ENCODE assay signal across 1 cellular context in the genomic region with DNA sequence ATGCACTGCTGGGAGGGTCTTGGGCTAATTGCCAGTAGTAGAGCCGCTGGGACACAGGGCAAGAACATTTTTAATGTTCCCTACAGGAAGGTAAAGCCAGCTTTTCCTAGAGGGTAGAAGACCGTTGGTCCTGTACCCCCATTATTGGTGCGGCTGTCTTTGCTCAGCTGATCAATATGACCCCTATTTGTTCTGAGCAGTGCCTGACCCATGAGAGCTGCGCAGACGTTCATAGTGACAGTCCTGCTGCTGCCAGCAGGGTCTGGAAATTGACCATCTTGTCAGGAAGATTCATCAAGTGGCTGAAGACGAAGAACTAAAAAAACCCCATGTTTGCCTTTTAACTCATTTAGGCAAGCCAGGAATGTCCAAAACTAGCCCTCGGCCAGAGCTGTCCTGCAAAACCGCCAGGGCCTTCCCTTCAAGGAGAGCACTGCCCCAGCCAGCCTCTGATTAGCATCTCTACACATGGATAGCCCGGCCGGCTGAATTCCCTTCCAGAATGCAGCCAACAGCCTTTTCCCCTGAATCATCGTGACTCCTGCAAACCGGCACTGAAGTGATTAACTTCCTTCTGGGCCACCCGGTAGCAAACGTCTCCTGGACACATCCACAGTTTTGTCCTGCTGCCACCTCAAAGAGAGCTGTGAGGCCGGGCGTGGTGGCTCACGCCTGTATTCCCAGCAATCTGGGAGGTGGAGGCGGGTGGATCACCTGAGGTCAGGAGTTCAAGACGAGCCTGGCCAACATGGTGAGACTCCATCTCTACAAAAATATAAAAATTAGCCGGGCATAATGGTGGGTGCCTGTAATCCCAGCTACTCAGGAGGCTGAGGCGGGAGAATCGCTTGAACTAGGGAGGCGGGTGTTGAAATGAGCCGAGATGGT.
TF ChIP-seq lines count a peak whose summit lies in the region.

No MANE protein-coding gene starts in this region.

TF ChIP-seq in K562, 482 proteins besides CTCF, POLR2A, EP300 and RAD21 (continued from another document and continues in another):
- TF ChIP-seq TGIF2 (CRISPR knock-in tag; IDR thresholded peaks at IDR 0.05) (no peak), CBX8 (IDR thresholded peaks at IDR 0.05; ENCODE audit: borderline replicate concordance, extremely low read depth, low read depth, low read length, poor library complexity, severe bottlenecking) (no peak), PHF8 (IDR thresholded peaks at IDR 0.05; ENCODE audit: borderline replicate concordance, low read length) (peak; percentile 39; the same call in 1 of the 2 replicates), TSC22D4 (tag; IDR thresholded peaks at IDR 0.05) (no peak), ZKSCAN3 (CRISPR knock-in tag; IDR thresholded peaks at IDR 0.05) (no peak), ZNF41 (CRISPR knock-in tag; conservative IDR thresholded peaks at IDR 0.05) (peak; percentile 38; the same call in 1 of the 2 replicates), MTA3 (IDR thresholded peaks at IDR 0.05; ENCODE audit: borderline replicate concordance) (peak; percentile 82; the same call in 1 of the 2 replicates), ZFP30 (CRISPR knock-in tag; IDR thresholded peaks at IDR 0.05; ENCODE audit: borderline replicate concordance) (no peak), ZNF316 (IDR thresholded peaks at IDR 0.05) (peak; percentile 98), POLR3G (IDR thresholded peaks at IDR 0.05; ENCODE audit: extremely low read depth, insufficient read length, insufficient replicate concordance) (no peak), HDAC3 (IDR thresholded peaks at IDR 0.05; ENCODE audit: borderline replicate concordance, partially characterized antibody) (peak; percentile 27), SMAD1 (IDR thresholded peaks at IDR 0.05; ENCODE audit: low read depth, low read length, partially characterized antibody) (peak; percentile 53), TEAD2 (tag; IDR thresholded peaks at IDR 0.05) (no peak; the same call in 1 of the 2 replicates), SUPT5H (IDR thresholded peaks at IDR 0.05) (peak; percentile 74), SMARCE1 (IDR thresholded peaks at IDR 0.05) (peak; percentile 88), BRD4 (IDR thresholded peaks at IDR 0.05) (peak; percentile 70; the same call in 1 of the 2 replicates), CCNT2 (IDR thresholded peaks at IDR 0.05; ENCODE audit: borderline replicate concordance, extremely low read depth, insufficient read length, low read depth, low read length) (no peak), ZNF217 (CRISPR knock-in tag; IDR thresholded peaks at IDR 0.05) (no peak), ZNF324 (CRISPR knock-in tag; IDR thresholded peaks at IDR 0.05) (no peak), TBL1XR1 (IDR thresholded peaks at IDR 0.05; ENCODE audit: low read length in 2 of 2) (peak in 1 of 2 experiments; percentile 49; a peak in 1 of 4 replicates), ELF1 (tag; IDR thresholded peaks at IDR 0.05) (no peak), ZNF780A (CRISPR knock-in tag; IDR thresholded peaks at IDR 0.05) (no peak), GATAD2A (IDR thresholded peaks at IDR 0.05) (peak; percentile 81; the same call in 1 of the 2 replicates), GTF2E2 (tag; IDR thresholded peaks at IDR 0.05) (no peak), PTRF (tag; IDR thresholded peaks at IDR 0.05) (peak; percentile 29; the same call in 1 of the 2 replicates), ZNF707 (CRISPR knock-in tag; conservative IDR thresholded peaks at IDR 0.05) (no peak), MIER1 (IDR thresholded peaks at IDR 0.05; ENCODE audit: low read depth) (no peak), COPS2 (conservative IDR thresholded peaks at IDR 0.05) (no peak), YBX1 (IDR thresholded peaks at IDR 0.05) (no peak), FOXK1 (CRISPR knock-in tag; IDR thresholded peaks at IDR 0.05; ENCODE audit: borderline replicate concordance) (no peak), ZNF696 (CRISPR knock-in tag; conservative IDR thresholded peaks at IDR 0.05) (no peak), RBBP5 (IDR thresholded peaks at IDR 0.05; ENCODE audit: borderline replicate concordance, insufficient read depth, low read length, poor library complexity, severe bottlenecking) (no peak), ZNF76 (CRISPR knock-in tag; IDR thresholded peaks at IDR 0.05; ENCODE audit: borderline replicate concordance) (0 out of 2 replicates have a peak, but pooled peaks have one; percentile 47), KDM4B (IDR thresholded peaks at IDR 0.05; ENCODE audit: borderline replicate concordance in 2 of 2, low read depth in 1 of 2) (no peak), NRF1 (conservative IDR thresholded peaks at IDR 0.05 in 1 of 2, IDR thresholded peaks at IDR 0.05 in 1 of 2) (peak; percentile 36 to 61), ZNF584 (CRISPR knock-in tag; IDR thresholded peaks at IDR 0.05; ENCODE audit: low read depth) (no peak; the same call in 1 of the 2 replicates), MAFG (tag; conservative IDR thresholded peaks at IDR 0.05) (peak; percentile 95), RBM39 (optimal IDR thresholded peaks at IDR 0.05; ENCODE audit: low read depth, low read length) (no peak), PPARD (CRISPR knock-in tag; IDR thresholded peaks at IDR 0.05) (no peak), CSDE1 (IDR thresholded peaks at IDR 0.05) (no peak), FOS (IDR thresholded peaks at IDR 0.05; ENCODE audit: extremely low read depth, insufficient read length) (no peak), HMG20B (CRISPR knock-in tag; IDR thresholded peaks at IDR 0.05) (no peak)
- TF ChIP-seq, protein P1, sequence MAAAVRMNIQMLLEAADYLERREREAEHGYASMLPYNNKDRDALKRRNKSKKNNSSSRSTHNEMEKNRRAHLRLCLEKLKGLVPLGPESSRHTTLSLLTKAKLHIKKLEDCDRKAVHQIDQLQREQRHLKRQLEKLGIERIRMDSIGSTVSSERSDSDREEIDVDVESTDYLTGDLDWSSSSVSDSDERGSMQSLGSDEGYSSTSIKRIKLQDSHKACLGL (CRISPR knock-in tag; IDR thresholded peaks at IDR 0.05; ENCODE audit: borderline replicate concordance, poor library complexity, severe bottlenecking) = no peak
- TF ChIP-seq, protein P2, sequence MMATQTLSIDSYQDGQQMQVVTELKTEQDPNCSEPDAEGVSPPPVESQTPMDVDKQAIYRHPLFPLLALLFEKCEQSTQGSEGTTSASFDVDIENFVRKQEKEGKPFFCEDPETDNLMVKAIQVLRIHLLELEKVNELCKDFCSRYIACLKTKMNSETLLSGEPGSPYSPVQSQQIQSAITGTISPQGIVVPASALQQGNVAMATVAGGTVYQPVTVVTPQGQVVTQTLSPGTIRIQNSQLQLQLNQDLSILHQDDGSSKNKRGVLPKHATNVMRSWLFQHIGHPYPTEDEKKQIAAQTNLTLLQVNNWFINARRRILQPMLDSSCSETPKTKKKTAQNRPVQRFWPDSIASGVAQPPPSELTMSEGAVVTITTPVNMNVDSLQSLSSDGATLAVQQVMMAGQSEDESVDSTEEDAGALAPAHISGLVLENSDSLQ (IDR thresholded peaks at IDR 0.05) = peak; percentile 57
- TF ChIP-seq, protein P3, sequence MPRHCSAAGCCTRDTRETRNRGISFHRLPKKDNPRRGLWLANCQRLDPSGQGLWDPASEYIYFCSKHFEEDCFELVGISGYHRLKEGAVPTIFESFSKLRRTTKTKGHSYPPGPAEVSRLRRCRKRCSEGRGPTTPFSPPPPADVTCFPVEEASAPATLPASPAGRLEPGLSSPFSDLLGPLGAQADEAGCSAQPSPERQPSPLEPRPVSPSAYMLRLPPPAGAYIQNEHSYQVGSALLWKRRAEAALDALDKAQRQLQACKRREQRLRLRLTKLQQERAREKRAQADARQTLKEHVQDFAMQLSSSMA (CRISPR knock-in tag; IDR thresholded peaks at IDR 0.05) = no peak
- TF ChIP-seq, protein P4, sequence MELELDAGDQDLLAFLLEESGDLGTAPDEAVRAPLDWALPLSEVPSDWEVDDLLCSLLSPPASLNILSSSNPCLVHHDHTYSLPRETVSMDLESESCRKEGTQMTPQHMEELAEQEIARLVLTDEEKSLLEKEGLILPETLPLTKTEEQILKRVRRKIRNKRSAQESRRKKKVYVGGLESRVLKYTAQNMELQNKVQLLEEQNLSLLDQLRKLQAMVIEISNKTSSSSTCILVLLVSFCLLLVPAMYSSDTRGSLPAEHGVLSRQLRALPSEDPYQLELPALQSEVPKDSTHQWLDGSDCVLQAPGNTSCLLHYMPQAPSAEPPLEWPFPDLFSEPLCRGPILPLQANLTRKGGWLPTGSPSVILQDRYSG (tag; conservative IDR thresholded peaks at IDR 0.05; ENCODE audit: low read depth) = peak; percentile 69
- TF ChIP-seq, protein P5, sequence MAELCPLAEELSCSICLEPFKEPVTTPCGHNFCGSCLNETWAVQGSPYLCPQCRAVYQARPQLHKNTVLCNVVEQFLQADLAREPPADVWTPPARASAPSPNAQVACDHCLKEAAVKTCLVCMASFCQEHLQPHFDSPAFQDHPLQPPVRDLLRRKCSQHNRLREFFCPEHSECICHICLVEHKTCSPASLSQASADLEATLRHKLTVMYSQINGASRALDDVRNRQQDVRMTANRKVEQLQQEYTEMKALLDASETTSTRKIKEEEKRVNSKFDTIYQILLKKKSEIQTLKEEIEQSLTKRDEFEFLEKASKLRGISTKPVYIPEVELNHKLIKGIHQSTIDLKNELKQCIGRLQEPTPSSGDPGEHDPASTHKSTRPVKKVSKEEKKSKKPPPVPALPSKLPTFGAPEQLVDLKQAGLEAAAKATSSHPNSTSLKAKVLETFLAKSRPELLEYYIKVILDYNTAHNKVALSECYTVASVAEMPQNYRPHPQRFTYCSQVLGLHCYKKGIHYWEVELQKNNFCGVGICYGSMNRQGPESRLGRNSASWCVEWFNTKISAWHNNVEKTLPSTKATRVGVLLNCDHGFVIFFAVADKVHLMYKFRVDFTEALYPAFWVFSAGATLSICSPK (IDR thresholded peaks at IDR 0.05; ENCODE audit: borderline replicate concordance) = no peak
- TF ChIP-seq, protein P6, sequence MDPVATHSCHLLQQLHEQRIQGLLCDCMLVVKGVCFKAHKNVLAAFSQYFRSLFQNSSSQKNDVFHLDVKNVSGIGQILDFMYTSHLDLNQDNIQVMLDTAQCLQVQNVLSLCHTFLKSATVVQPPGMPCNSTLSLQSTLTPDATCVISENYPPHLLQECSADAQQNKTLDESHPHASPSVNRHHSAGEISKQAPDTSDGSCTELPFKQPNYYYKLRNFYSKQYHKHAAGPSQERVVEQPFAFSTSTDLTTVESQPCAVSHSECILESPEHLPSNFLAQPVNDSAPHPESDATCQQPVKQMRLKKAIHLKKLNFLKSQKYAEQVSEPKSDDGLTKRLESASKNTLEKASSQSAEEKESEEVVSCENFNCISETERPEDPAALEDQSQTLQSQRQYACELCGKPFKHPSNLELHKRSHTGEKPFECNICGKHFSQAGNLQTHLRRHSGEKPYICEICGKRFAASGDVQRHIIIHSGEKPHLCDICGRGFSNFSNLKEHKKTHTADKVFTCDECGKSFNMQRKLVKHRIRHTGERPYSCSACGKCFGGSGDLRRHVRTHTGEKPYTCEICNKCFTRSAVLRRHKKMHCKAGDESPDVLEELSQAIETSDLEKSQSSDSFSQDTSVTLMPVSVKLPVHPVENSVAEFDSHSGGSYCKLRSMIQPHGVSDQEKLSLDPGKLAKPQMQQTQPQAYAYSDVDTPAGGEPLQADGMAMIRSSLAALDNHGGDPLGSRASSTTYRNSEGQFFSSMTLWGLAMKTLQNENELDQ (CRISPR knock-in tag; IDR thresholded peaks at IDR 0.05; ENCODE audit: borderline replicate concordance) = no peak
- TF ChIP-seq, protein P7, sequence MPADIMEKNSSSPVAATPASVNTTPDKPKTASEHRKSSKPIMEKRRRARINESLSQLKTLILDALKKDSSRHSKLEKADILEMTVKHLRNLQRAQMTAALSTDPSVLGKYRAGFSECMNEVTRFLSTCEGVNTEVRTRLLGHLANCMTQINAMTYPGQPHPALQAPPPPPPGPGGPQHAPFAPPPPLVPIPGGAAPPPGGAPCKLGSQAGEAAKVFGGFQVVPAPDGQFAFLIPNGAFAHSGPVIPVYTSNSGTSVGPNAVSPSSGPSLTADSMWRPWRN (IDR thresholded peaks at IDR 0.05; ENCODE audit: low read depth) = 0 out of 2 replicates have a peak, but pooled peaks have one; percentile 17
- TF ChIP-seq, protein P8, sequence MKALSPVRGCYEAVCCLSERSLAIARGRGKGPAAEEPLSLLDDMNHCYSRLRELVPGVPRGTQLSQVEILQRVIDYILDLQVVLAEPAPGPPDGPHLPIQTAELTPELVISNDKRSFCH (CRISPR knock-in tag; IDR thresholded peaks at IDR 0.05) = no peak
- TF ChIP-seq, protein P8 (tag; IDR thresholded peaks at IDR 0.05) = peak; percentile 81
- TF ChIP-seq, protein P9, sequence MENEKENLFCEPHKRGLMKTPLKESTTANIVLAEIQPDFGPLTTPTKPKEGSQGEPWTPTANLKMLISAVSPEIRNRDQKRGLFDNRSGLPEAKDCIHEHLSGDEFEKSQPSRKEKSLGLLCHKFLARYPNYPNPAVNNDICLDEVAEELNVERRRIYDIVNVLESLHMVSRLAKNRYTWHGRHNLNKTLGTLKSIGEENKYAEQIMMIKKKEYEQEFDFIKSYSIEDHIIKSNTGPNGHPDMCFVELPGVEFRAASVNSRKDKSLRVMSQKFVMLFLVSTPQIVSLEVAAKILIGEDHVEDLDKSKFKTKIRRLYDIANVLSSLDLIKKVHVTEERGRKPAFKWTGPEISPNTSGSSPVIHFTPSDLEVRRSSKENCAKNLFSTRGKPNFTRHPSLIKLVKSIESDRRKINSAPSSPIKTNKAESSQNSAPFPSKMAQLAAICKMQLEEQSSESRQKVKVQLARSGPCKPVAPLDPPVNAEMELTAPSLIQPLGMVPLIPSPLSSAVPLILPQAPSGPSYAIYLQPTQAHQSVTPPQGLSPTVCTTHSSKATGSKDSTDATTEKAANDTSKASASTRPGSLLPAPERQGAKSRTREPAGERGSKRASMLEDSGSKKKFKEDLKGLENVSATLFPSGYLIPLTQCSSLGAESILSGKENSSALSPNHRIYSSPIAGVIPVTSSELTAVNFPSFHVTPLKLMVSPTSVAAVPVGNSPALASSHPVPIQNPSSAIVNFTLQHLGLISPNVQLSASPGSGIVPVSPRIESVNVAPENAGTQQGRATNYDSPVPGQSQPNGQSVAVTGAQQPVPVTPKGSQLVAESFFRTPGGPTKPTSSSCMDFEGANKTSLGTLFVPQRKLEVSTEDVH (IDR thresholded peaks at IDR 0.05; ENCODE audit: low read depth, partially characterized antibody) = no peak
- TF ChIP-seq, protein P10, sequence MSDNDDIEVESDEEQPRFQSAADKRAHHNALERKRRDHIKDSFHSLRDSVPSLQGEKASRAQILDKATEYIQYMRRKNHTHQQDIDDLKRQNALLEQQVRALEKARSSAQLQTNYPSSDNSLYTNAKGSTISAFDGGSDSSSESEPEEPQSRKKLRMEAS (CRISPR knock-in tag; IDR thresholded peaks at IDR 0.05) = no peak
